1 cellular context compared by ENCODE assay signal in the genomic region with DNA sequence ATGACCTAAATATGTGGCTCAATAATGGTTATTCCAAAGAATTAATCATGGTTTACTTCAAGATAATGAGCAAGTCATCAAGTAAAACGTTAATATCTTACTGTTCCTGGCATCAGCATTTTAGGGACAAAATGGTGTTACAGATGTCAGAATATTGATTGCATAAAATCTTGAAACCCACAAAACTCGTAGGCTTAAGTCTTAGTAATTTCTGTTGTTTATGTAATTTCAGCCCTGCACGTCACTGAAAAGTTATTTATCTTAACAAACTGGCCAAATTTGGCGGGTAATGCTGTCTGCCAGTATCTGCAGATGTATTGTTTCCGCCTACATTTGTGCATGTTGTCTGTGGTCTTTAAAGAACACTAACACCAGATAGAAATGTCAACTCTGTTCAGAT.
TF ChIP-seq lines count a peak whose summit lies in the region.

No MANE protein-coding gene starts in this region.

TF ChIP-seq in GM23338, 12 proteins besides CTCF, POLR2A, EP300 and RAD21 (continued from another document):
- TF ChIP-seq, protein P1, sequence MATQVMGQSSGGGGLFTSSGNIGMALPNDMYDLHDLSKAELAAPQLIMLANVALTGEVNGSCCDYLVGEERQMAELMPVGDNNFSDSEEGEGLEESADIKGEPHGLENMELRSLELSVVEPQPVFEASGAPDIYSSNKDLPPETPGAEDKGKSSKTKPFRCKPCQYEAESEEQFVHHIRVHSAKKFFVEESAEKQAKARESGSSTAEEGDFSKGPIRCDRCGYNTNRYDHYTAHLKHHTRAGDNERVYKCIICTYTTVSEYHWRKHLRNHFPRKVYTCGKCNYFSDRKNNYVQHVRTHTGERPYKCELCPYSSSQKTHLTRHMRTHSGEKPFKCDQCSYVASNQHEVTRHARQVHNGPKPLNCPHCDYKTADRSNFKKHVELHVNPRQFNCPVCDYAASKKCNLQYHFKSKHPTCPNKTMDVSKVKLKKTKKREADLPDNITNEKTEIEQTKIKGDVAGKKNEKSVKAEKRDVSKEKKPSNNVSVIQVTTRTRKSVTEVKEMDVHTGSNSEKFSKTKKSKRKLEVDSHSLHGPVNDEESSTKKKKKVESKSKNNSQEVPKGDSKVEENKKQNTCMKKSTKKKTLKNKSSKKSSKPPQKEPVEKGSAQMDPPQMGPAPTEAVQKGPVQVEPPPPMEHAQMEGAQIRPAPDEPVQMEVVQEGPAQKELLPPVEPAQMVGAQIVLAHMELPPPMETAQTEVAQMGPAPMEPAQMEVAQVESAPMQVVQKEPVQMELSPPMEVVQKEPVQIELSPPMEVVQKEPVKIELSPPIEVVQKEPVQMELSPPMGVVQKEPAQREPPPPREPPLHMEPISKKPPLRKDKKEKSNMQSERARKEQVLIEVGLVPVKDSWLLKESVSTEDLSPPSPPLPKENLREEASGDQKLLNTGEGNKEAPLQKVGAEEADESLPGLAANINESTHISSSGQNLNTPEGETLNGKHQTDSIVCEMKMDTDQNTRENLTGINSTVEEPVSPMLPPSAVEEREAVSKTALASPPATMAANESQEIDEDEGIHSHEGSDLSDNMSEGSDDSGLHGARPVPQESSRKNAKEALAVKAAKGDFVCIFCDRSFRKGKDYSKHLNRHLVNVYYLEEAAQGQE (IDR thresholded peaks at IDR 0.05; ENCODE audit: unreplicated experiment): no peak
- TF ChIP-seq, protein P2, sequence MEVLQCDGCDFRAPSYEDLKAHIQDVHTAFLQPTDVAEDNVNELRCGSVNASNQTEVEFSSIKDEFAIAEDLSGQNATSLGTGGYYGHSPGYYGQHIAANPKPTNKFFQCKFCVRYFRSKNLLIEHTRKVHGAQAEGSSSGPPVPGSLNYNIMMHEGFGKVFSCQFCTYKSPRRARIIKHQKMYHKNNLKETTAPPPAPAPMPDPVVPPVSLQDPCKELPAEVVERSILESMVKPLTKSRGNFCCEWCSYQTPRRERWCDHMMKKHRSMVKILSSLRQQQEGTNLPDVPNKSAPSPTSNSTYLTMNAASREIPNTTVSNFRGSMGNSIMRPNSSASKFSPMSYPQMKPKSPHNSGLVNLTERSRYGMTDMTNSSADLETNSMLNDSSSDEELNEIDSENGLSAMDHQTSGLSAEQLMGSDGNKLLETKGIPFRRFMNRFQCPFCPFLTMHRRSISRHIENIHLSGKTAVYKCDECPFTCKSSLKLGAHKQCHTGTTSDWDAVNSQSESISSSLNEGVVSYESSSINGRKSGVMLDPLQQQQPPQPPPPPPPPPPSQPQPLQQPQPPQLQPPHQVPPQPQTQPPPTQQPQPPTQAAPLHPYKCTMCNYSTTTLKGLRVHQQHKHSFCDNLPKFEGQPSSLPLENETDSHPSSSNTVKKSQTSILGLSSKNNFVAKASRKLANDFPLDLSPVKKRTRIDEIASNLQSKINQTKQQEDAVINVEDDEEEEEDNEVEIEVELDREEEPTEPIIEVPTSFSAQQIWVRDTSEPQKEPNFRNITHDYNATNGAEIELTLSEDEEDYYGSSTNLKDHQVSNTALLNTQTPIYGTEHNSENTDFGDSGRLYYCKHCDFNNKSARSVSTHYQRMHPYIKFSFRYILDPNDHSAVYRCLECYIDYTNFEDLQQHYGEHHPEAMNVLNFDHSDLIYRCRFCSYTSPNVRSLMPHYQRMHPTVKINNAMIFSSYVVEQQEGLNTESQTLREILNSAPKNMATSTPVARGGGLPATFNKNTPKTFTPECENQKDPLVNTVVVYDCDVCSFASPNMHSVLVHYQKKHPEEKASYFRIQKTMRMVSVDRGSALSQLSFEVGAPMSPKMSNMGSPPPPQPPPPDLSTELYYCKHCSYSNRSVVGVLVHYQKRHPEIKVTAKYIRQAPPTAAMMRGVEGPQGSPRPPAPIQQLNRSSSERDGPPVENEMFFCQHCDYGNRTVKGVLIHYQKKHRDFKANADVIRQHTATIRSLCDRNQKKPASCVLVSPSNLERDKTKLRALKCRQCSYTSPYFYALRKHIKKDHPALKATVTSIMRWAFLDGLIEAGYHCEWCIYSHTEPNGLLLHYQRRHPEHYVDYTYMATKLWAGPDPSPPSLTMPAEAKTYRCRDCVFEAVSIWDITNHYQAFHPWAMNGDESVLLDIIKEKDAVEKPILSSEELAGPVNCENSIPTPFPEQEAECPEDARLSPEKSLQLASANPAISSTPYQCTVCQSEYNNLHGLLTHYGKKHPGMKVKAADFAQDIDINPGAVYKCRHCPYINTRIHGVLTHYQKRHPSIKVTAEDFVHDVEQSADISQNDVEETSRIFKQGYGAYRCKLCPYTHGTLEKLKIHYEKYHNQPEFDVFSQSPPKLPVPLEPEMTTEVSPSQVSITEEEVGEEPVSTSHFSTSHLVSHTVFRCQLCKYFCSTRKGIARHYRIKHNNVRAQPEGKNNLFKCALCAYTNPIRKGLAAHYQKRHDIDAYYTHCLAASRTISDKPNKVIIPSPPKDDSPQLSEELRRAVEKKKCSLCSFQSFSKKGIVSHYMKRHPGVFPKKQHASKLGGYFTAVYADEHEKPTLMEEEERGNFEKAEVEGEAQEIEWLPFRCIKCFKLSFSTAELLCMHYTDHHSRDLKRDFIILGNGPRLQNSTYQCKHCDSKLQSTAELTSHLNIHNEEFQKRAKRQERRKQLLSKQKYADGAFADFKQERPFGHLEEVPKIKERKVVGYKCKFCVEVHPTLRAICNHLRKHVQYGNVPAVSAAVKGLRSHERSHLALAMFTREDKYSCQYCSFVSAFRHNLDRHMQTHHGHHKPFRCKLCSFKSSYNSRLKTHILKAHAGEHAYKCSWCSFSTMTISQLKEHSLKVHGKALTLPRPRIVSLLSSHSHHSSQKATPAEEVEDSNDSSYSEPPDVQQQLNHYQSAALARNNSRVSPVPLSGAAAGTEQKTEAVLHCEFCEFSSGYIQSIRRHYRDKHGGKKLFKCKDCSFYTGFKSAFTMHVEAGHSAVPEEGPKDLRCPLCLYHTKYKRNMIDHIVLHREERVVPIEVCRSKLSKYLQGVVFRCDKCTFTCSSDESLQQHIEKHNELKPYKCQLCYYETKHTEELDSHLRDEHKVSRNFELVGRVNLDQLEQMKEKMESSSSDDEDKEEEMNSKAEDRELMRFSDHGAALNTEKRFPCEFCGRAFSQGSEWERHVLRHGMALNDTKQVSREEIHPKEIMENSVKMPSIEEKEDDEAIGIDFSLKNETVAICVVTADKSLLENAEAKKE (CRISPR knock-in tag; IDR thresholded peaks at IDR 0.05): no peak
- TF ChIP-seq EZH2phosphoT487 (IDR thresholded peaks at IDR 0.05; ENCODE audit: unreplicated experiment) (no peak), NANOG (IDR thresholded peaks at IDR 0.05; ENCODE audit: borderline replicate concordance) (no peak), CREB1 (CRISPR knock-in tag; IDR thresholded peaks at IDR 0.05; ENCODE audit: low read depth) (no peak), JUNB (IDR thresholded peaks at IDR 0.05; ENCODE audit: unreplicated experiment) (no peak)
